27 cellular contexts compared by ENCODE assay signal in genomic region chr20:38782275-38782674, GRCh38. TPM values are rescaled to one million over a fixed set of nuclear protein-coding genes. Genes with fewer than 3 reads are reported as not detected.
"Had no signal": no experiment of that assay in that cellular context is flagged by ENCODE, and none has a peak within 500 bp of the region (broad histone marks: within the 10 kb centered on the region; RNA-seq: fewer than 3 reads in every experiment).

No MANE protein-coding gene starts in this region.

- DNase-seq: activated CD4-positive, alpha-beta T cell treated with anti-CD3 and anti-CD28 coated beads for 1 hour; activated CD4-positive, alpha-beta T cell treated with anti-CD3 and anti-CD28 coated beads, Interleukin-2, amount 50 U/mL, for 1 hour; activated CD8-positive, alpha-beta T cell treated with anti-CD3 and anti-CD28 coated beads for 36 hours; activated naive CD8-positive, alpha-beta T cell treated with anti-CD3 and anti-CD28 coated beads, Interleukin-2, amount 50 U/mL, for 24 hours; activated T-cell treated with anti-CD3 and anti-CD28 coated beads, Interleukin-2, amount 50 U/mL, for 4 hours; anterior cingulate cortex; foreskin keratinocyte; midbrain; naive thymus-derived CD4-positive, alpha-beta T cell; occipital lobe; right cardiac atrium; spleen; stimulated activated naive CD8-positive, alpha-beta T cell treated with anti-CD3 and anti-CD28 coated beads, Interleukin-15, Interleukin-2, amounts not matched to agents 100 U/mL and 50 U/mL, for 24 hours; T1000; testis; transverse colon; WERI-Rb-1 had no signal

- ATAC-seq: activated CD8-positive, alpha-beta T cell treated with anti-CD3 and anti-CD28 coated beads for 36 hours; activated naive CD8-positive, alpha-beta T cell treated with anti-CD3 and anti-CD28 coated beads, Interleukin-2, amount 50 U/mL, for 24 hours; activated T-cell treated with anti-CD3 and anti-CD28 coated beads, Interleukin-2, amount 50 U/mL, for 4 hours; foreskin keratinocyte; naive thymus-derived CD4-positive, alpha-beta T cell; right cardiac atrium; stimulated activated naive CD8-positive, alpha-beta T cell treated with anti-CD3 and anti-CD28 coated beads, Interleukin-15, Interleukin-2, amounts not matched to agents 100 U/mL and 50 U/mL, for 24 hours had no signal

- H3K36me3 ChIP-seq: esophagus muscularis mucosa, spleen, transverse colon, WERI-Rb-1 had no signal

- H3K36me3 Mint-ChIP-seq: activated naive CD4-positive, alpha-beta T cell treated with anti-CD3 and anti-CD28 coated beads, Interleukin-2, amount 50 U/mL, for 24 hours had no signal

- H3K4me3 Mint-ChIP-seq: activated CD8-positive, alpha-beta T cell treated with anti-CD3 and anti-CD28 coated beads for 36 hours; activated naive CD4-positive, alpha-beta T cell treated with anti-CD3 and anti-CD28 coated beads, Interleukin-2, amount 50 U/mL, for 24 hours; activated naive CD8-positive, alpha-beta T cell treated with anti-CD3 and anti-CD28 coated beads, Interleukin-2, amount 50 U/mL, for 24 hours; activated T-cell treated with anti-CD3 and anti-CD28 coated beads, Interleukin-2, amount 50 U/mL, for 4 hours; central memory CD8-positive, alpha-beta T cell; dendritic cell treated with granulocyte-macrophage colony-stimulating factor and Interleukin-4, amounts not matched to agents 40 ng/mL and 50 ng/mL, for 4 days; naive thymus-derived CD4-positive, alpha-beta T cell; neural crest cell; T-helper 1 cell treated with Interleukin-12 subunit alpha and Interleukin-12 subunit beta and Interleukin-4 antibody, amounts not matched to agents 30 μg/mL and 1 μg/mL, for 36 hours had no signal

- H3K4me1 Mint-ChIP-seq: central memory CD8-positive, alpha-beta T cell had no signal

- H3K27me3 ChIP-seq: esophagus muscularis mucosa, foreskin keratinocyte, spleen, testis, transverse colon had no signal

- H3K9me3 ChIP-seq: esophagus muscularis mucosa, spleen, testis, transverse colon had no signal

- H3K4me3 ChIP-seq: esophagus muscularis mucosa, spleen, testis, transverse colon had no signal

- H3K9me3 Mint-ChIP-seq: activated CD8-positive, alpha-beta T cell treated with anti-CD3 and anti-CD28 coated beads for 36 hours; activated naive CD4-positive, alpha-beta T cell treated with anti-CD3 and anti-CD28 coated beads, Interleukin-2, amount 50 U/mL, for 24 hours; activated naive CD8-positive, alpha-beta T cell treated with anti-CD3 and anti-CD28 coated beads, Interleukin-2, amount 50 U/mL, for 24 hours; activated T-cell treated with anti-CD3 and anti-CD28 coated beads, Interleukin-2, amount 50 U/mL, for 4 hours; activated T-helper 2 cell treated with anti-CD3 and anti-CD28 coated beads, Interferon-gamma antibody, Interleukin-2, Interleukin-4, amounts not matched to agents 10 μg/mL and 5 μg/mL and 100 μg/mL, durations not matched to agents 14 hours and 24 hours and 36 hours; central memory CD8-positive, alpha-beta T cell; dendritic cell treated with granulocyte-macrophage colony-stimulating factor and Interleukin-4, amounts not matched to agents 40 ng/mL and 50 ng/mL, for 4 days; naive thymus-derived CD4-positive, alpha-beta T cell; neural crest cell; T-helper 1 cell treated with Interleukin-12 subunit alpha and Interleukin-12 subunit beta and Interleukin-4 antibody, amounts not matched to agents 30 μg/mL and 1 μg/mL, for 36 hours had no signal

- H3K27ac Mint-ChIP-seq: activated CD8-positive, alpha-beta T cell treated with anti-CD3 and anti-CD28 coated beads for 36 hours; activated naive CD4-positive, alpha-beta T cell treated with anti-CD3 and anti-CD28 coated beads, Interleukin-2, amount 50 U/mL, for 24 hours; activated naive CD8-positive, alpha-beta T cell treated with anti-CD3 and anti-CD28 coated beads, Interleukin-2, amount 50 U/mL, for 24 hours; activated T-helper 2 cell treated with anti-CD3 and anti-CD28 coated beads, Interferon-gamma antibody, Interleukin-2, Interleukin-4, amounts not matched to agents 10 μg/mL and 5 μg/mL and 100 μg/mL, durations not matched to agents 14 hours and 24 hours and 36 hours; dendritic cell treated with granulocyte-macrophage colony-stimulating factor and Interleukin-4, amounts not matched to agents 40 ng/mL and 50 ng/mL, for 4 days; T-helper 1 cell treated with Interleukin-12 subunit alpha and Interleukin-12 subunit beta and Interleukin-4 antibody, amounts not matched to agents 30 μg/mL and 1 μg/mL, for 36 hours had no signal

- H3K27me3 Mint-ChIP-seq: activated CD8-positive, alpha-beta T cell treated with anti-CD3 and anti-CD28 coated beads for 36 hours; activated naive CD4-positive, alpha-beta T cell treated with anti-CD3 and anti-CD28 coated beads, Interleukin-2, amount 50 U/mL, for 24 hours; activated naive CD8-positive, alpha-beta T cell treated with anti-CD3 and anti-CD28 coated beads, Interleukin-2, amount 50 U/mL, for 24 hours; central memory CD8-positive, alpha-beta T cell; dendritic cell treated with granulocyte-macrophage colony-stimulating factor and Interleukin-4, amounts not matched to agents 40 ng/mL and 50 ng/mL, for 4 days; naive thymus-derived CD4-positive, alpha-beta T cell had no signal

- H3K27ac ChIP-seq: esophagus muscularis mucosa, foreskin keratinocyte, spleen, testis, transverse colon, WERI-Rb-1 had no signal

- H3K4me1 ChIP-seq: esophagus muscularis mucosa, spleen, testis, transverse colon had no signal

RNA-seq across cellular contexts. Expression of gene PPP1R16B, which starts 23.2 kb away (rescaled TPM):
- total RNA-seq: foreskin keratinocyte had no signal
- polyA plus RNA-seq: foreskin keratinocyte had no signal

RNA-seq across cellular contexts. Expression of gene SLC32A1, which starts 58.0 kb away (rescaled TPM):
- total RNA-seq: activated CD8-positive, alpha-beta T cell treated with anti-CD3 and anti-CD28 coated beads for 36 hours; activated T-cell treated with anti-CD3 and anti-CD28 coated beads, Interleukin-2, amount 50 U/mL, for 4 hours; activated T-helper 2 cell treated with anti-CD3 and anti-CD28 coated beads, Interferon-gamma antibody, Interleukin-2, Interleukin-4, amounts not matched to agents 10 μg/mL and 5 μg/mL and 100 μg/mL, durations not matched to agents 14 hours and 24 hours and 36 hours; esophagus muscularis mucosa; foreskin keratinocyte; glomerular endothelial cell; lower leg skin; right cardiac atrium; spleen; transverse colon; urinary bladder had no signal
- polyA plus RNA-seq: foreskin keratinocyte; naive thymus-derived CD4-positive, alpha-beta T cell; right cardiac atrium; spleen; urinary bladder had no signal
